ENCODE assay signal across 1 cellular context in genomic region chr16:87703071-87703470, GRCh38.
TF ChIP-seq lines count a peak whose summit lies in the region.

No MANE protein-coding gene starts in this region.

TF ChIP-seq in GM12878, 131 proteins besides CTCF, POLR2A, EP300 and RAD21 (continued from another document):
- TF ChIP-seq ZBTB11 (CRISPR knock-in tag; IDR thresholded peaks at IDR 0.05) (no peak), BRCA1 (IDR thresholded peaks at IDR 0.05; ENCODE audit: low read depth, low read length) (no peak), CHD1 (IDR thresholded peaks at IDR 0.05; ENCODE audit: low read depth, low read length) (no peak), MEF2B (IDR thresholded peaks at IDR 0.05; ENCODE audit: partially characterized antibody, poor library complexity, severe bottlenecking) (no peak), SP1 (IDR thresholded peaks at IDR 0.05; ENCODE audit: low read depth, low read length) (no peak), ASH2L (IDR thresholded peaks at IDR 0.05; ENCODE audit: borderline replicate concordance, low read depth) (no peak), RUNX3 (IDR thresholded peaks at IDR 0.05; ENCODE audit: low read length) (no peak)
